ENCODE assay signal across 23 cellular contexts in the genomic region with DNA sequence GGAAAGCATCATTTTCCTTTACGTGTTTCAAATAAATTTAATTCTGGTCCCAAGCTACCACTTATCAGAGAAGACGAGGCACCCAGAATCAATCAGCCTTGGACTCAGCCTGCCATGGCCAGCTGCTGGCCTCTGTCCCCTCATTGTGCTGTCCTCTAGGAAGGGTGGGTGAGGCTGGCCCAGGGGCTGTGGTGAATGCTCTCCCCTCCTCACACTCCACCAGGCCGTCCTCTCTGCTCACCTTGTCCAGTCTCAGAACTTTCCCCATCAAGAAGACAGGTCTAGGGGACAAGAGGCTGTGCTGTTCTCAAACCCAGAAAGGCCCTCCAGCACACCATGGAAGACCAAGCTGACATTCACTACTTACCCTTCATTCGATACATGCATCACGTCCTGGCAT. TPM values are rescaled to one million over a fixed set of nuclear protein-coding genes. Genes with fewer than 3 reads are reported as not detected.
DNase-seq lines count a peak whose midpoint lies in the region; ATAC-seq and TF ChIP-seq lines count a peak whose summit lies in the region.
"Had no signal": no experiment of that assay in that cellular context is flagged by ENCODE, and none has a peak within 500 bp of the region (broad histone marks: within the 10 kb centered on the region; RNA-seq: fewer than 3 reads in every experiment).

No MANE protein-coding gene starts in this region.

- no peak overlapping the region for H3K27ac ChIP-seq in IMR-90 (ENCODE audit: insufficient read depth, low read length)
- H3K27ac ChIP-seq in endodermal cell (ENCODE audit: low read depth, low read length) = no peak overlapping the region
- no peak overlapping the region for H3K27ac ChIP-seq in spleen
- H3K27ac ChIP-seq: A549; BLaER1 treated with 17β-estradiol and CSF1 and Interleukin-3, amounts not matched to agents 10 nM and 100 nM; GM23248 had no signal

- no peaks in the 10 kb centered on the region for H3K27me3 Mint-ChIP-seq in endodermal cell (ENCODE audit: insufficient read depth)

- H3K27me3 ChIP-seq in IMR-90 (ENCODE audit: control insufficient read depth, insufficient read depth, low read length) (peaks cover 12% of the 10 kb centered on the region), endodermal cell (ENCODE audit: control insufficient read depth, insufficient read depth, low read length, poor library complexity, severe bottlenecking) (no peaks in the 10 kb centered on the region), spleen (replicated peaks in 1 of 7) (no peaks in the 10 kb centered on the region)
- H3K27me3 ChIP-seq: BE2C; BLaER1 treated with 17β-estradiol and CSF1 and Interleukin-3, amounts not matched to agents 10 nM and 100 nM had no signal

- H4K8ac ChIP-seq in IMR-90 (ENCODE audit: low read depth in 2 of 2, low read length in 2 of 2) = no peak overlapping the region

- no peak overlapping the region for H3K9ac ChIP-seq in IMR-90 (ENCODE audit: low read depth, low read length)
- H3K9ac ChIP-seq in endodermal cell (ENCODE audit: extremely low read depth, low read length, poor library complexity, severe bottlenecking) = no peak overlapping the region
- H3K9ac ChIP-seq: BLaER1 treated with 17β-estradiol and CSF1 and Interleukin-3, amounts not matched to agents 10 nM and 100 nM; GM23248 had no signal

- no peak overlapping the region for H3K14ac ChIP-seq in IMR-90 (replicated peaks; ENCODE audit: low read depth, low read length)

- dilution Hi-C loops in IMR-90 (cut with HindIII; ENCODE audit: low sequenced_read_pairs, unreplicated experiment) = no loop called here

- CTCF ChIA-PET in IMR-90 (lab: Yijun Ruan, JAX) = no interaction called here

- H4K5ac ChIP-seq in IMR-90 (ENCODE audit: low read depth, low read length) = no peak overlapping the region

- TF ChIP-seq CTCF in IMR-90 (conservative IDR thresholded peaks at IDR 0.05; ENCODE audit: low read depth, low read length) = no peak
- no peak for TF ChIP-seq CTCF in endodermal cell (conservative IDR thresholded peaks at IDR 0.05)
- TF ChIP-seq CTCF in spleen (IDR thresholded peaks at IDR 0.05 in 8 of 11, conservative IDR thresholded peaks at IDR 0.05 in 3 of 11) = no peak

- H3K18ac ChIP-seq in IMR-90 (ENCODE audit: low read depth, low read length) = no peak overlapping the region

- H2AK9ac ChIP-seq in IMR-90 (replicated peaks; ENCODE audit: low read depth, low read length, poor library complexity) = no peak overlapping the region

- in situ Hi-C loops in IMR-90 (cut with MboI; ENCODE audit: low sequenced_read_pairs) = no loop called here

- H3K4me3 ChIP-seq in IMR-90 (ENCODE audit: insufficient read depth, low read depth, low read length) (no peak overlapping the region), endodermal cell (ENCODE audit: low read length) (no peak overlapping the region), spleen (no peak overlapping the region)
- H3K4me3 ChIP-seq: A549; BLaER1 treated with 17β-estradiol and CSF1 and Interleukin-3, amounts not matched to agents 10 nM and 100 nM; GM12878; GM23248 had no signal

- POLR2A ChIA-PET in IMR-90 (lab: Charles Lee; ENCODE audit: unreplicated experiment) = no interaction called here

- H3K4me1 Mint-ChIP-seq in endodermal cell = peaks cover 10% of the 10 kb centered on the region
- H3K4me1 Mint-ChIP-seq: CD14-positive monocyte; CD8-positive, alpha-beta memory T cell had no signal

- H4K20me1 ChIP-seq in IMR-90 (ENCODE audit: insufficient read depth, low read length) = no peaks in the 10 kb centered on the region
- H4K20me1 ChIP-seq: BLaER1 treated with 17β-estradiol and CSF1 and Interleukin-3, amounts not matched to agents 10 nM and 100 nM had no signal

- 0 out of 2 replicates have a peak overlapping the region, but pooled peaks have one; percentile 61 for H2AK5ac ChIP-seq in IMR-90 (ENCODE audit: low read depth, low read length)

- no peak for TF ChIP-seq RAD21 in IMR-90 (IDR thresholded peaks at IDR 0.05; ENCODE audit: low read length)

- H2BK15ac ChIP-seq in IMR-90 (ENCODE audit: low read depth, low read length) = no peak overlapping the region

- 67% methylated on average over 1 of the region's 5 CpGs; no CpG with 5 or more reads in 1 of the 2 experiments for WGBS in IMR-90 (ENCODE audit: extremely low coverage in 2 of 2, insufficient read length in 1 of 2), 2 experiments
- 90 to 93% methylated on average over 3 to 5 of the region's 5 CpGs for WGBS in endodermal cell (ENCODE audit: insufficient coverage in 1 of 2, insufficient read length in 1 of 2), 2 experiments
- WGBS in spleen, 5 donors = 91 to 95% (median 92%) methylated on average over 5 of the region's 5 CpGs

- H3K4me1 ChIP-seq in IMR-90 (ENCODE audit: control insufficient read depth, insufficient read depth, low read length) (peaks cover 11% of the 10 kb centered on the region; the same call in 1 of the 2 replicates), endodermal cell (ENCODE audit: control insufficient read depth, insufficient read depth, low read length) (peaks cover 11% of the 10 kb centered on the region), spleen (peaks cover 0 to 5% (median 0%) of the 10 kb centered on the region in 6 donors)
- H3K4me1 ChIP-seq: A549, BE2C had no signal

- no peak overlapping the region for H3K4me3 Mint-ChIP-seq in endodermal cell
- H3K4me3 Mint-ChIP-seq: CD14-positive monocyte; CD4-positive, alpha-beta T cell; CD8-positive, alpha-beta memory T cell; H9 had no signal

- H3K27ac Mint-ChIP-seq in endodermal cell = no peak overlapping the region
- H3K27ac Mint-ChIP-seq: CD14-positive monocyte; CD4-positive, alpha-beta T cell; CD8-positive, alpha-beta memory T cell had no signal

- TF ChIP-seq POLR2A in IMR-90 (IDR thresholded peaks at IDR 0.05; ENCODE audit: low read depth, low read length) (no peak), spleen (IDR thresholded peaks at IDR 0.05) (no peak)

- no peak overlapping the region for H2AFZ ChIP-seq in IMR-90 (replicated peaks; ENCODE audit: low read length, poor library complexity)
- H2AFZ ChIP-seq: GM23248 had no signal

- no peak overlapping the region for H3K23ac ChIP-seq in IMR-90 (ENCODE audit: low read depth, low read length)

- H3K4ac ChIP-seq in IMR-90 (ENCODE audit: low read depth, low read length) = no peak overlapping the region

- H3K79me1 ChIP-seq in IMR-90 (ENCODE audit: low read depth in 1 of 2, low read length in 2 of 2) = no peaks in the 10 kb centered on the region

- no peak overlapping the region for H3K56ac ChIP-seq in IMR-90 (ENCODE audit: extremely low read depth, insufficient read depth, low read length)

- H2BK5ac ChIP-seq in IMR-90 (ENCODE audit: low read depth, low read length, poor library complexity, severe bottlenecking) = no peak overlapping the region

- no TSS peak for BruUV-seq in IMR-90 (replicated peaks; lab: Mats Ljungman, UMichigan)

- intact Hi-C loops in IMR-90 (cut with micrococcal nuclease) (no loop called here), sciatic nerve (cut with DNase I) (no loop called here), spleen (cut with DNase I; ENCODE audit: low total_unique reads) (no loop called here)

- no peak overlapping the region for H2BK120ac ChIP-seq in IMR-90 (ENCODE audit: low read depth, low read length)

- H3K36me3 Mint-ChIP-seq in endodermal cell (ENCODE audit: low read depth) = no peaks in the 10 kb centered on the region
- H3K36me3 Mint-ChIP-seq: CD14-positive monocyte; CD8-positive, alpha-beta memory T cell had no signal

- ATAC-seq in IMR-90 (ENCODE audit: low read depth) = no peak
- ATAC-seq in sciatic nerve = no peak
- no peak for ATAC-seq in activated CD4-positive, CD25-positive, alpha-beta regulatory T cell treated with anti-CD3 and anti-CD28 coated beads, Interleukin-2, amount 50 U/mL, for 24 hours
- ATAC-seq: A549, GM12878, HCT116 had no signal

- H3K9me1 ChIP-seq in IMR-90 (ENCODE audit: insufficient read depth, low read length) = peaks cover 7% of the 10 kb centered on the region; the same call in 1 of the 2 replicates

- no peaks in the 10 kb centered on the region for H3K9me3 ChIP-seq in IMR-90 (ENCODE audit: control insufficient read depth, insufficient read depth, low read length)
- no peaks in the 10 kb centered on the region for H3K9me3 ChIP-seq in endodermal cell (ENCODE audit: control insufficient read depth, low read length)
- H3K9me3 ChIP-seq in spleen = no peaks in the 10 kb centered on the region
- H3K9me3 ChIP-seq: A549; BE2C; BLaER1 treated with 17β-estradiol and CSF1 and Interleukin-3, amounts not matched to agents 10 nM and 100 nM had no signal

- H3K36me3 ChIP-seq in IMR-90 (ENCODE audit: control insufficient read depth, insufficient read depth, low read length) (no peaks in the 10 kb centered on the region), endodermal cell (ENCODE audit: control insufficient read depth, insufficient read depth, low read length) (no peaks in the 10 kb centered on the region), spleen (no peaks in the 10 kb centered on the region)
- H3K36me3 ChIP-seq: BE2C; BLaER1 treated with 17β-estradiol and CSF1 and Interleukin-3, amounts not matched to agents 10 nM and 100 nM had no signal

- H4K91ac ChIP-seq in IMR-90 (ENCODE audit: insufficient read depth, low read depth, low read length) = no peak overlapping the region

- H2BK20ac ChIP-seq in IMR-90 (ENCODE audit: low read depth, low read length) = no peak overlapping the region

- no peak overlapping the region for H3K4me2 ChIP-seq in IMR-90 (ENCODE audit: low read depth, low read length)
- H3K4me2 ChIP-seq: A549; BLaER1 treated with 17β-estradiol and CSF1 and Interleukin-3, amounts not matched to agents 10 nM and 100 nM had no signal

- H3K9me3 Mint-ChIP-seq in endodermal cell = no peaks in the 10 kb centered on the region
- H3K9me3 Mint-ChIP-seq: CD4-positive, alpha-beta T cell; CD8-positive, alpha-beta memory T cell had no signal

- DNase-seq in IMR-90 (no peak), endodermal cell (peak; percentile 18), sciatic nerve (ENCODE audit: low spot score) (peak; percentile 14), spleen (no peak), NCI-H1436 treated with DMSO at 0.1 percent for 48 hours (lab: John Stamatoyannopoulos, UW) (no peak)
- DNase-seq: 8988T; ACHN; AML-193; BE2C; CD4-positive, alpha-beta T cell; CD8-positive, alpha-beta memory T cell; DMS 273 treated with DMSO at 0.1 percent for 48 hours; DMS79; EL; GDM1; GM23248; H9 had no signal

TF ChIP-seq in IMR-90, 13 proteins besides CTCF, POLR2A, EP300 and RAD21 (continues in another document):
- no peak for TF ChIP-seq FOS (IDR thresholded peaks at IDR 0.05; ENCODE audit: low read depth, low read length)

RNA-seq across cellular contexts. Expression of a gene that starts 36.4 kb away (rescaled TPM):
- total RNA-seq in IMR-90 (2012; rRNA removed) (15.8 and 16.9 TPM in 2 replicates), endodermal cell (10 to 100 TPM in 1 of 2 donors, under 1 TPM in 1; 0.91 to 13.5 TPM), sciatic nerve (394 TPM), spleen (100 to 1,000 TPM; 262 to 549 (median 387) TPM)
- polyA plus RNA-seq in IMR-90 (2012; rRNA removed) (79.4 and 80.7 TPM in 2 replicates), spleen (10 to 100 TPM; 22.7 to 64.5 (median 44.7) TPM)
- 71.2 and 87.9 TPM in 2 replicates for polyA plus RNA-seq in IMR-90 (2012; cell fraction: cytosol; rRNA removed)
- polyA plus RNA-seq in IMR-90 (2012; cell fraction: nucleus; rRNA removed; ENCODE audit: low replicate concordance) = 82.3 and 90.9 TPM in 2 replicates
- polyA plus RNA-seq in endodermal cell (2013, experiment 1 of 2) = 10.8 TPM
- polyA plus RNA-seq in endodermal cell (2013, experiment 2 of 2) = 6.4 TPM
- total RNA-seq: CD4-positive, alpha-beta T cell; CD8-positive, alpha-beta memory T cell had no signal
- polyA plus RNA-seq: CD14-positive monocyte; CD8-positive, alpha-beta memory T cell had no signal

Comparison
In these comparisons a context has a peak if more than half of its experiments do, and no peak if none do; other contexts are left out.
1. DNase-seq: peak in endodermal cell (single experiment) and sciatic nerve (single experiment); none in IMR-90 (single experiment), spleen (single experiment) and NCI-H1436 treated with DMSO at 0.1 percent for 48 hours (single experiment).
2. RNA of a gene that starts 36.4 kb away (total RNA-seq): 394 TPM in sciatic nerve (single experiment) and 262 to 549 TPM in spleen; 15.8 to 16.9 TPM in IMR-90 and 0.91 to 13.5 TPM in endodermal cell; every median in the first group is over 10 times any median in the second.